ENCODE assay signal across 1 cellular context in genomic region chr12:132600048-132601032, GRCh38.
TF ChIP-seq lines count a peak whose summit lies in the region.

No MANE protein-coding gene starts in this region.

TF ChIP-seq in HepG2, 621 proteins besides CTCF, POLR2A, EP300 and RAD21 (continued from another document and continues in another):
- TF ChIP-seq GZF1 (CRISPR knock-in tag; IDR thresholded peaks at IDR 0.05) (0 out of 2 replicates have a peak, but pooled peaks have one; percentile 63), CEBPG (CRISPR knock-in tag; IDR thresholded peaks at IDR 0.05) (no peak), SP140L (CRISPR knock-in tag; IDR thresholded peaks at IDR 0.05; ENCODE audit: borderline replicate concordance) (no peak), GLMP (CRISPR knock-in tag; IDR thresholded peaks at IDR 0.05; ENCODE audit: borderline replicate concordance) (no peak), ETV6 (CRISPR knock-in tag; conservative IDR thresholded peaks at IDR 0.05) (no peak), SP1 (IDR thresholded peaks at IDR 0.05) (no peak), SP1 (CRISPR knock-in tag; IDR thresholded peaks at IDR 0.05) (peak; percentile 47), SMARCE1 (IDR thresholded peaks at IDR 0.05; ENCODE audit: borderline replicate concordance) (no peak), YY1 (IDR thresholded peaks at IDR 0.05; ENCODE audit: insufficient read depth, insufficient replicate concordance, low read depth, low read length) (peak; percentile 42), DPF2 (CRISPR knock-in tag; IDR thresholded peaks at IDR 0.05; ENCODE audit: borderline replicate concordance, low read depth) (no peak), PITX1 (CRISPR knock-in tag; IDR thresholded peaks at IDR 0.05) (no peak; the same call in 1 of the 2 replicates), ZFY (CRISPR knock-in tag; IDR thresholded peaks at IDR 0.05) (peak; percentile 37; the same call in 1 of the 2 replicates), ZBTB7A (CRISPR knock-in tag; IDR thresholded peaks at IDR 0.05) (no peak), STAT5B (CRISPR knock-in tag; IDR thresholded peaks at IDR 0.05) (no peak), MEF2D (CRISPR knock-in tag; IDR thresholded peaks at IDR 0.05) (0 out of 2 replicates have a peak, but pooled peaks have one; percentile 54), ELF1 (CRISPR knock-in tag; IDR thresholded peaks at IDR 0.05) (peak; percentile 80), ZNF605 (CRISPR knock-in tag; IDR thresholded peaks at IDR 0.05) (0 out of 2 replicates have a peak, but pooled peaks have one; percentile 55), CREM (IDR thresholded peaks at IDR 0.05) (no peak), CREM (CRISPR knock-in tag; IDR thresholded peaks at IDR 0.05) (no peak), MTA1 (CRISPR knock-in tag; IDR thresholded peaks at IDR 0.05; ENCODE audit: borderline replicate concordance) (peak; percentile 32; the same call in 1 of the 2 replicates), RXRA (CRISPR knock-in tag; IDR thresholded peaks at IDR 0.05) (peak; percentile 24; the same call in 1 of the 2 replicates), ZNF136 (CRISPR knock-in tag; IDR thresholded peaks at IDR 0.05; ENCODE audit: low read depth) (no peak), ZNF792 (CRISPR knock-in tag; IDR thresholded peaks at IDR 0.05) (0 out of 2 replicates have a peak, but pooled peaks have one; percentile 48), ZNF598 (CRISPR knock-in tag; IDR thresholded peaks at IDR 0.05; ENCODE audit: borderline replicate concordance) (0 out of 2 replicates have a peak, but pooled peaks have one; percentile 37), ZEB1 (IDR thresholded peaks at IDR 0.05; ENCODE audit: insufficient replicate concordance, low read depth) (no peak), NFATC3 (CRISPR knock-in tag; IDR thresholded peaks at IDR 0.05) (no peak), DRAP1 (CRISPR knock-in tag; IDR thresholded peaks at IDR 0.05) (peak; percentile 57; the same call in 1 of the 2 replicates), ZFP1 (CRISPR knock-in tag; IDR thresholded peaks at IDR 0.05) (no peak), ZNF724P (CRISPR knock-in tag; IDR thresholded peaks at IDR 0.05; ENCODE audit: borderline replicate concordance) (0 out of 2 replicates have a peak, but pooled peaks have one; percentile 37), CBX2 (IDR thresholded peaks at IDR 0.05; ENCODE audit: low read depth, low read length) (no peak), CBX2 (CRISPR knock-in tag; IDR thresholded peaks at IDR 0.05; ENCODE audit: low read depth) (peak; percentile 22; the same call in 1 of the 2 replicates), CC2D1A (CRISPR knock-in tag; IDR thresholded peaks at IDR 0.05) (no peak), ZNF737 (CRISPR knock-in tag; IDR thresholded peaks at IDR 0.05; ENCODE audit: borderline replicate concordance) (0 out of 2 replicates have a peak, but pooled peaks have one; percentile 62), PRDM10 (CRISPR knock-in tag; IDR thresholded peaks at IDR 0.05; ENCODE audit: low read depth) (0 out of 2 replicates have a peak, but pooled peaks have one; percentile 28), ZNF234 (CRISPR knock-in tag; conservative IDR thresholded peaks at IDR 0.05) (no peak), ZNF780A (CRISPR knock-in tag; IDR thresholded peaks at IDR 0.05) (no peak), NFKBIZ (CRISPR knock-in tag; IDR thresholded peaks at IDR 0.05) (0 out of 2 replicates have a peak, but pooled peaks have one; percentile 62), JARID2 (CRISPR knock-in tag; IDR thresholded peaks at IDR 0.05; ENCODE audit: insufficient replicate concordance) (no peak), ZNF660 (CRISPR knock-in tag; IDR thresholded peaks at IDR 0.05; ENCODE audit: borderline replicate concordance, low read depth) (no peak), ZNF577 (CRISPR knock-in tag; IDR thresholded peaks at IDR 0.05; ENCODE audit: borderline replicate concordance, low read depth) (no peak), FIP1L1 (IDR thresholded peaks at IDR 0.05; ENCODE audit: borderline replicate concordance, insufficient read depth, low read depth, low read length) (no peak), ZNF326 (CRISPR knock-in tag; IDR thresholded peaks at IDR 0.05; ENCODE audit: borderline replicate concordance) (no peak), RORA (CRISPR knock-in tag; IDR thresholded peaks at IDR 0.05) (no peak), ZNF850 (CRISPR knock-in tag; conservative IDR thresholded peaks at IDR 0.05) (no peak), U2AF2 (IDR thresholded peaks at IDR 0.05; ENCODE audit: low read depth, low read length) (no peak)
- TF ChIP-seq, protein P1, sequence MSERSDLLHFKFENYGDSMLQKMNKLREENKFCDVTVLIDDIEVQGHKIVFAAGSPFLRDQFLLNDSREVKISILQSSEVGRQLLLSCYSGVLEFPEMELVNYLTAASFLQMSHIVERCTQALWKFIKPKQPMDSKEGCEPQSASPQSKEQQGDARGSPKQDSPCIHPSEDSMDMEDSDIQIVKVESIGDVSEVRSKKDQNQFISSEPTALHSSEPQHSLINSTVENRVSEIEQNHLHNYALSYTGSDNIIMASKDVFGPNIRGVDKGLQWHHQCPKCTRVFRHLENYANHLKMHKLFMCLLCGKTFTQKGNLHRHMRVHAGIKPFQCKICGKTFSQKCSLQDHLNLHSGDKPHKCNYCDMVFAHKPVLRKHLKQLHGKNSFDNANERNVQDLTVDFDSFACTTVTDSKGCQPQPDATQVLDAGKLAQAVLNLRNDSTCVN (CRISPR knock-in tag; IDR thresholded peaks at IDR 0.05; ENCODE audit: borderline replicate concordance), result peak; percentile 45; the same call in 1 of the 2 replicates
- TF ChIP-seq, protein P2, sequence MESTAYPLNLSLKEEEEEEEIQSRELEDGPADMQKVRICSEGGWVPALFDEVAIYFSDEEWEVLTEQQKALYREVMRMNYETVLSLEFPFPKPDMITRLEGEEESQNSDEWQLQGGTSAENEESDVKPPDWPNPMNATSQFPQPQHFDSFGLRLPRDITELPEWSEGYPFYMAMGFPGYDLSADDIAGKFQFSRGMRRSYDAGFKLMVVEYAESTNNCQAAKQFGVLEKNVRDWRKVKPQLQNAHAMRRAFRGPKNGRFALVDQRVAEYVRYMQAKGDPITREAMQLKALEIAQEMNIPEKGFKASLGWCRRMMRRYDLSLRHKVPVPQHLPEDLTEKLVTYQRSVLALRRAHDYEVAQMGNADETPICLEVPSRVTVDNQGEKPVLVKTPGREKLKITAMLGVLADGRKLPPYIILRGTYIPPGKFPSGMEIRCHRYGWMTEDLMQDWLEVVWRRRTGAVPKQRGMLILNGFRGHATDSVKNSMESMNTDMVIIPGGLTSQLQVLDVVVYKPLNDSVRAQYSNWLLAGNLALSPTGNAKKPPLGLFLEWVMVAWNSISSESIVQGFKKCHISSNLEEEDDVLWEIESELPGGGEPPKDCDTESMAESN (CRISPR knock-in tag; conservative IDR thresholded peaks at IDR 0.05), result peak; percentile 50; the same call in 1 of the 2 replicates
- TF ChIP-seq, protein P3, sequence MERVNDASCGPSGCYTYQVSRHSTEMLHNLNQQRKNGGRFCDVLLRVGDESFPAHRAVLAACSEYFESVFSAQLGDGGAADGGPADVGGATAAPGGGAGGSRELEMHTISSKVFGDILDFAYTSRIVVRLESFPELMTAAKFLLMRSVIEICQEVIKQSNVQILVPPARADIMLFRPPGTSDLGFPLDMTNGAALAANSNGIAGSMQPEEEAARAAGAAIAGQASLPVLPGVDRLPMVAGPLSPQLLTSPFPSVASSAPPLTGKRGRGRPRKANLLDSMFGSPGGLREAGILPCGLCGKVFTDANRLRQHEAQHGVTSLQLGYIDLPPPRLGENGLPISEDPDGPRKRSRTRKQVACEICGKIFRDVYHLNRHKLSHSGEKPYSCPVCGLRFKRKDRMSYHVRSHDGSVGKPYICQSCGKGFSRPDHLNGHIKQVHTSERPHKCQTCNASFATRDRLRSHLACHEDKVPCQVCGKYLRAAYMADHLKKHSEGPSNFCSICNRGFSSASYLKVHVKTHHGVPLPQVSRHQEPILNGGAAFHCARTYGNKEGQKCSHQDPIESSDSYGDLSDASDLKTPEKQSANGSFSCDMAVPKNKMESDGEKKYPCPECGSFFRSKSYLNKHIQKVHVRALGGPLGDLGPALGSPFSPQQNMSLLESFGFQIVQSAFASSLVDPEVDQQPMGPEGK (CRISPR knock-in tag; IDR thresholded peaks at IDR 0.05), result peak; percentile 63
- TF ChIP-seq, protein P4, sequence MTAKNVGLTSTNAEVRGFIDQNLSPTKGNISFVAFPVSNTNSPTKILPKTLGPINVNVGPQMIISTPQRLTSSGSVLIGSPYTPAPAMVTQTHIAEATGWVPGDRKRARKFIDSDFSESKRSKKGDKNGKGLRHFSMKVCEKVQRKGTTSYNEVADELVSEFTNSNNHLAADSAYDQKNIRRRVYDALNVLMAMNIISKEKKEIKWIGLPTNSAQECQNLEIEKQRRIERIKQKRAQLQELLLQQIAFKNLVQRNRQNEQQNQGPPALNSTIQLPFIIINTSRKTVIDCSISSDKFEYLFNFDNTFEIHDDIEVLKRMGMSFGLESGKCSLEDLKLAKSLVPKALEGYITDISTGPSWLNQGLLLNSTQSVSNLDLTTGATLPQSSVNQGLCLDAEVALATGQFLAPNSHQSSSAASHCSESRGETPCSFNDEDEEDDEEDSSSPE (CRISPR knock-in tag; IDR thresholded peaks at IDR 0.05), result no peak
- TF ChIP-seq, protein P5, sequence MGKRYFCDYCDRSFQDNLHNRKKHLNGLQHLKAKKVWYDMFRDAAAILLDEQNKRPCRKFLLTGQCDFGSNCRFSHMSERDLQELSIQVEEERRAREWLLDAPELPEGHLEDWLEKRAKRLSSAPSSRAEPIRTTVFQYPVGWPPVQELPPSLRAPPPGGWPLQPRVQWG (CRISPR knock-in tag; IDR thresholded peaks at IDR 0.05; ENCODE audit: borderline replicate concordance, low read depth), result no peak
- TF ChIP-seq, protein P6, sequence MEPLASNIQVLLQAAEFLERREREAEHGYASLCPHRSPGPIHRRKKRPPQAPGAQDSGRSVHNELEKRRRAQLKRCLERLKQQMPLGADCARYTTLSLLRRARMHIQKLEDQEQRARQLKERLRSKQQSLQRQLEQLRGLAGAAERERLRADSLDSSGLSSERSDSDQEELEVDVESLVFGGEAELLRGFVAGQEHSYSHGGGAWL (CRISPR knock-in tag; IDR thresholded peaks at IDR 0.05), result no peak; the same call in 1 of the 2 replicates
- TF ChIP-seq, protein P7, sequence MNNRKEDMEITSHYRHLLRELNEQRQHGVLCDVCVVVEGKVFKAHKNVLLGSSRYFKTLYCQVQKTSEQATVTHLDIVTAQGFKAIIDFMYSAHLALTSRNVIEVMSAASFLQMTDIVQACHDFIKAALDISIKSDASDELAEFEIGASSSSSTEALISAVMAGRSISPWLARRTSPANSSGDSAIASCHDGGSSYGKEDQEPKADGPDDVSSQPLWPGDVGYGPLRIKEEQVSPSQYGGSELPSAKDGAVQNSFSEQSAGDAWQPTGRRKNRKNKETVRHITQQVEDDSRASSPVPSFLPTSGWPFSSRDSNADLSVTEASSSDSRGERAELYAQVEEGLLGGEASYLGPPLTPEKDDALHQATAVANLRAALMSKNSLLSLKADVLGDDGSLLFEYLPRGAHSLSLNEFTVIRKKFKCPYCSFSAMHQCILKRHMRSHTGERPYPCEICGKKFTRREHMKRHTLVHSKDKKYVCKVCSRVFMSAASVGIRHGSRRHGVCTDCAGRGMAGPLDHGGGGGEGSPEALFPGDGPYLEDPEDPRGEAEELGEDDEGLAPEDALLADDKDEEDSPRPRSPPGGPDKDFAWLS (CRISPR knock-in tag; IDR thresholded peaks at IDR 0.05; ENCODE audit: borderline replicate concordance), result no peak
